Comparison of ENCODE assay signal across 1 cellular context in the genomic region with DNA sequence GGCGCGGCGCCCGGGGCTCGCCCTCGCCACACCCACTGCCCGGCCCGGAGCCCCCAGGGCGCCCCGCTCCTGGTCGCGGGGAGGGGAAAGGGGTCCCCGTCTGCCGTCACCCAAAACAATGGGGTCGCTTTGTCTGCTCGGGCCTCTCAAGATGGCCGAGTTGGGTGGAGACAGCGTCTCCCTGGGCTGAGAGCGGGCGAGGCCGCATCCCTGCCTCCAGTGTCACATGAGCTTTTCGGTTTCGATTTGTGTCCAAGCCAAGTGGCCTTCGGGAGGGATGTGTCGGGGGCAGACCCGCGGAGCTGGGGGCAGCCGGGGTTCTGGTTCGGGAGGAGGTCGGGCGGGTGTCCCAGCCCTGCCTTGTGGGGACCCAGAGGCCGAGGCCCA.
TF ChIP-seq lines count a peak whose summit lies in the region.

No MANE protein-coding gene starts in this region.

TF ChIP-seq in HepG2, 621 proteins besides CTCF, POLR2A, EP300 and RAD21 (continued from another document):
- TF ChIP-seq CREM (IDR thresholded peaks at IDR 0.05): no peak
- no peak for TF ChIP-seq CREM (CRISPR knock-in tag; IDR thresholded peaks at IDR 0.05)
TF ChIP-seq in HepG2: peak in this region for 30.
